13 cellular contexts compared by ENCODE assay signal in genomic region chr1:85583355-85584263, GRCh38. TPM values are rescaled to one million over a fixed set of nuclear protein-coding genes. Genes with fewer than 3 reads are reported as not detected.
A peak's percentile ranks its signal among the peaks of the same experiment; 100 is the strongest.
DNase-seq lines count a peak whose midpoint lies in the region; ATAC-seq and TF ChIP-seq lines count a peak whose summit lies in the region.
"Had no signal": no experiment of that assay in that cellular context is flagged by ENCODE, and none has a peak within 500 bp of the region (broad histone marks: within the 10 kb centered on the region; RNA-seq: fewer than 3 reads in every experiment).

No MANE protein-coding gene starts in this region.

- TF ChIP-seq CTCF in cardiac muscle cell (IDR thresholded peaks at IDR 0.05; ENCODE audit: low read depth, low read length) (no peak), mesothelial cell of epicardium (IDR thresholded peaks at IDR 0.05; ENCODE audit: unreplicated experiment) (no peak), upper lobe of left lung (IDR thresholded peaks at IDR 0.05) (no peak)

- H3K27ac ChIP-seq in cardiac muscle cell (peak overlapping the region; percentile 56), right cardiac atrium (ENCODE audit: low read length) (no peak overlapping the region), upper lobe of left lung (peak overlapping the region; percentile 24 to 97 (median 94))

- no peaks in the 10 kb centered on the region for H3K9me3 Mint-ChIP-seq in mesothelial cell of epicardium
- H3K9me3 Mint-ChIP-seq: IgD-negative memory B cell had no signal

- 67% methylated on average over 7 of the region's 7 CpGs for WGBS in right cardiac atrium
- 72 to 77% methylated on average over 7 of the region's 7 CpGs for WGBS in upper lobe of left lung, 2 donors

- DNase-seq in cardiac muscle cell (ENCODE audit: low read depth in 1 of 2, low spot score in 1 of 2) (peak in 1 of 2 donors; percentile 63), right cardiac atrium (no peak), dedifferentiated amniotic fluid mesenchymal stem cell (ENCODE audit: extremely low spot score) (peak; percentile 56), mesothelial cell of epicardium (ENCODE audit: low spot score in 2 of 2, unreplicated experiment in 2 of 2) (no peak), upper lobe of left lung (no peak), GM19238 (ENCODE audit: insufficient read length, low spot score) (no peak), HPDE6-E6E7 (ENCODE audit: extremely low spot score) (no peak), iPS-NIHi7 (ENCODE audit: extremely low spot score) (no peak)
- DNase-seq: activated CD8-positive, alpha-beta T cell treated with anti-CD3 and anti-CD28 coated beads, Interleukin-2, amount 10 ng/mL, durations not matched to agents 7 days and 5 days; hippocampal formation; NCI-H345; pancreas had no signal

- no peak for ATAC-seq in right cardiac atrium
- no peak for ATAC-seq in upper lobe of left lung (ENCODE audit: low FRiP score in 2 of 2)
- ATAC-seq: activated CD8-positive, alpha-beta T cell treated with anti-CD3 and anti-CD28 coated beads, Interleukin-2, amount 10 ng/mL, durations not matched to agents 7 days and 5 days; pancreas had no signal

- peak overlapping the region; percentile 100 for H3K27ac Mint-ChIP-seq in mesothelial cell of epicardium
- H3K27ac Mint-ChIP-seq: activated CD8-positive, alpha-beta T cell treated with anti-CD3 and anti-CD28 coated beads, Interleukin-2, amount 10 ng/mL, durations not matched to agents 7 days and 5 days; IgD-negative memory B cell had no signal

- peak overlapping the region; percentile 97 for H3K4me3 Mint-ChIP-seq in mesothelial cell of epicardium
- H3K4me3 Mint-ChIP-seq: activated CD8-positive, alpha-beta T cell treated with anti-CD3 and anti-CD28 coated beads, Interleukin-2, amount 10 ng/mL, durations not matched to agents 7 days and 5 days had no signal

- H3K4me1 ChIP-seq in cardiac muscle cell (ENCODE audit: low read depth) (peaks cover 25% of the 10 kb centered on the region), right cardiac atrium (ENCODE audit: control insufficient read depth, insufficient read depth, low read length) (peaks cover 6% of the 10 kb centered on the region), upper lobe of left lung (peaks cover 9 to 50% (median 21%) of the 10 kb centered on the region in 4 donors)

- H3K4me3 ChIP-seq in cardiac muscle cell (no peak overlapping the region), right cardiac atrium (ENCODE audit: low read length) (no peak overlapping the region), upper lobe of left lung (peak overlapping the region; percentile 70 to 76 (median 74))

- intact Hi-C loops in right cardiac atrium (cut with DNase I), result loop anchor here in 3 of 4 donors (5.0 to 10.0 kb wide), 4 partner anchors 109 to 279 kb away; partner anchors contain the start of gene ZNHIT6 (in 1 of the 3)

- peaks cover 21% of the 10 kb centered on the region for H3K36me3 Mint-ChIP-seq in mesothelial cell of epicardium

- H3K4me1 Mint-ChIP-seq in mesothelial cell of epicardium, result peaks cover 53% of the 10 kb centered on the region

- no peak for TF ChIP-seq EP300 in upper lobe of left lung (IDR thresholded peaks at IDR 0.05)

- H3K9me3 ChIP-seq in cardiac muscle cell (ENCODE audit: low read depth) (no peaks in the 10 kb centered on the region), right cardiac atrium (ENCODE audit: control insufficient read depth, low read length) (peaks cover 2% of the 10 kb centered on the region), upper lobe of left lung (no peaks in the 10 kb centered on the region)
- H3K9me3 ChIP-seq: pancreas had no signal

- H3K27me3 ChIP-seq in cardiac muscle cell (no peaks in the 10 kb centered on the region), right cardiac atrium (ENCODE audit: control insufficient read depth, insufficient read depth) (no peaks in the 10 kb centered on the region), upper lobe of left lung (peaks cover 0 to 3% (median 0%) of the 10 kb centered on the region in 4 donors)
- H3K27me3 ChIP-seq: pancreas had no signal

- peaks cover 3% of the 10 kb centered on the region for H3K27me3 Mint-ChIP-seq in mesothelial cell of epicardium (ENCODE audit: low read depth)

- no peak for TF ChIP-seq POLR2A in upper lobe of left lung (IDR thresholded peaks at IDR 0.05)

- H3K36me3 ChIP-seq in cardiac muscle cell (peaks cover 10% of the 10 kb centered on the region), upper lobe of left lung (peaks cover 0 to 27% (median 2%) of the 10 kb centered on the region in 4 donors)

RNA-seq across cellular contexts. Expression of gene CCN1, which starts 3.0 kb away (rescaled TPM):
- total RNA-seq in cardiac muscle cell (23.3 and 31.2 TPM in 2 replicates), right cardiac atrium (100 to 1,000 TPM in 1 of 4 donors, 10 to 100 TPM in 3; 23.8 to 112 (median 36.2) TPM), mesothelial cell of epicardium (731 to 797 TPM (median 760 TPM) in 3 replicates), upper lobe of left lung (100 to 1,000 TPM; 103 to 249 (median 162) TPM)
- polyA plus RNA-seq in cardiac muscle cell (82.5 and 93.0 TPM in 2 replicates), right cardiac atrium (275 TPM)
- total RNA-seq: activated CD8-positive, alpha-beta T cell treated with anti-CD3 and anti-CD28 coated beads, Interleukin-2, amount 10 ng/mL, durations not matched to agents 7 days and 5 days had no signal
- polyA plus RNA-seq: IgD-negative memory B cell had no signal

Comparison
In these comparisons a context has a peak if more than half of its experiments do, and no peak if none do; other contexts are left out.
1. H3K4me3 ChIP-seq: peak in upper lobe of left lung (4 of 4); none in cardiac muscle cell (single experiment) and right cardiac atrium (single experiment).